25 cellular contexts compared by ENCODE assay signal in genomic region chr9:98647236-98647635, GRCh38.
DNase-seq lines count a peak whose midpoint lies in the region.
"Had no signal": no experiment of that assay in that cellular context is flagged by ENCODE, and none has a peak within 500 bp of the region (broad histone marks: within the 10 kb centered on the region; RNA-seq: fewer than 3 reads in every experiment).

No MANE protein-coding gene starts in this region.

- DNase-seq in G401 (ENCODE audit: low spot score) (peak; percentile 75), cerebellar cortex (ENCODE audit: low spot score) (peak; percentile 69), cerebellum (ENCODE audit: low spot score) (peak; percentile 61), OCI-M2 (lab: John Stamatoyannopoulos, UW; ENCODE audit: unreplicated experiment) (no peak), NCI-H2196 (lab: John Stamatoyannopoulos, UW; ENCODE audit: unreplicated experiment) (no peak)
- no peak for DNase-seq in effector CD4-positive, alpha-beta T cell
- DNase-seq: 8988T; ACHN; AML-193; BE2C; Caco-2; Calu3; CD4-positive, alpha-beta memory T cell; CD4-positive, alpha-beta T cell; CD4-positive, CD25-positive, alpha-beta regulatory T cell; CD8-positive, alpha-beta memory T cell; CD8-positive, alpha-beta T cell; COR-L47; DMS 273 treated with DMSO at 0.1 percent for 48 hours; DMS153; DMS53; DMS79; DMS79 treated with DMSO at 0.1 percent for 48 hours; DND-41; EL had no signal

- in situ Hi-C loops in G401 (cut with HindIII; ENCODE audit: low sequenced_read_pairs), result no loop called here

Comparison
In these comparisons a context has a peak if more than half of its experiments do, and no peak if none do; other contexts are left out.
1. DNase-seq: peak in G401 (single experiment), cerebellar cortex (single experiment) and cerebellum (single experiment); none in OCI-M2 (single experiment), effector CD4-positive, alpha-beta T cell (single experiment) and NCI-H2196 (single experiment).